In the genomic region with DNA sequence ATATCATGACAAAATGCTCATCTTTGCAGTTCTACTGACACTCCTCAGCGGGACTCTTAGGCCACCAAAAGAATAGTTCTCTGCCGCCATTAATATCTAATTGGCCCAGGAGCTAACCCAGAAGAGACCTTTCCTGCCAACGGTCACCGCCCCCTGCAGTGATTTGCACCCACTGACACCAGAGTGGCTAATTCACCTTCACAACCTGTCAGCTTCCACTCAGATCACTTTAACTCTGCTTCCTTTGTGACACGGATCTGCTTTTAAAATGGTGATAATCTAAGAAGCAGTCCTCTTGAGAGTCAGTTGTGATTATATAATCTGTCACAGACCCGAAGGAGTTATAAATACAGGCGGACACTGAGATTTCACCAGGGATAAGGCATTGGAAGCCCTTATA, we compare ENCODE assay signal across 29 cellular contexts.
"Had no signal": no experiment of that assay in that cellular context is flagged by ENCODE, and none has a peak within 500 bp of the region (broad histone marks: within the 10 kb centered on the region; RNA-seq: fewer than 3 reads in every experiment).

No MANE protein-coding gene starts in this region.

- H3K9me3 Mint-ChIP-seq: nephron; neural progenitor cell; stimulated activated memory B cell treated with anti-CD40 and anti-IgM and Interleukin-4, amounts not matched to agents 10 μg/mL and 1 μg/mL and 100 μg/mL, for 72 hours had no signal

- H3K27ac Mint-ChIP-seq: immature natural killer cell; naive thymus-derived CD8-positive, alpha-beta T cell; neural progenitor cell; progenitor cell of endocrine pancreas; stimulated activated memory B cell treated with anti-CD40 and anti-IgM and Interleukin-4, amounts not matched to agents 10 μg/mL and 1 μg/mL and 100 μg/mL, for 72 hours; stimulated activated naive CD8-positive, alpha-beta T cell treated with anti-CD3 and anti-CD28 coated beads, Interleukin-15, amount 100 ng/mL, for 72 hours had no signal

- DNase-seq: hypothalamus; immature natural killer cell; kidney; left colon; left lung; lower lobe of right lung; mammary epithelial cell; mesenchymal stem cell; naive thymus-derived CD8-positive, alpha-beta T cell; occipital lobe; right cardiac atrium; stimulated activated CD4-positive, alpha-beta T cell treated with anti-CD3 and anti-CD28 coated beads, Interleukin-12 subunit alpha, Interleukin-12 subunit beta, amount 100 ng/mL, for 4 hours; stimulated activated CD4-positive, alpha-beta T cell treated with anti-CD3 and anti-CD28 coated beads, Interleukin-2, amount 100 ng/mL, for 48 hours; stimulated activated CD4-positive, alpha-beta T cell treated with anti-CD3 and anti-CD28 coated beads, Interleukin-4, amount 100 ng/mL, for 4 hours; stimulated activated CD8-positive, alpha-beta memory T cell treated with anti-CD3 and anti-CD28 coated beads, Interleukin-4, amount 100 ng/mL, for 48 hours; stimulated activated naive CD4-positive, alpha-beta T cell treated with Interleukin-2 at 50 U/mL for 16 hours; stimulated activated naive CD8-positive, alpha-beta T cell treated with anti-CD3 and anti-CD28 coated beads, Interleukin-15, amount 100 ng/mL, for 72 hours; substantia nigra; testis; thyroid gland; transverse colon; upper lobe of right lung had no signal

- H3K27me3 Mint-ChIP-seq: progenitor cell of endocrine pancreas; stimulated activated memory B cell treated with anti-CD40 and anti-IgM and Interleukin-4, amounts not matched to agents 10 μg/mL and 1 μg/mL and 100 μg/mL, for 72 hours had no signal

- ATAC-seq: left colon; left lung; lower lobe of right lung; naive thymus-derived CD8-positive, alpha-beta T cell; right cardiac atrium; sciatic nerve; stimulated activated memory B cell treated with anti-CD40 and anti-IgM and Interleukin-4, amounts not matched to agents 10 μg/mL and 1 μg/mL and 100 μg/mL, for 72 hours; stimulated activated naive CD8-positive, alpha-beta T cell treated with anti-CD3 and anti-CD28 coated beads, Interleukin-15, amount 100 ng/mL, for 72 hours; upper lobe of right lung had no signal

- H3K4me1 ChIP-seq: left lung, lower lobe of right lung, neural progenitor cell, testis, thyroid gland, transverse colon, upper lobe of right lung had no signal

- H3K4me2 ChIP-seq: neural progenitor cell had no signal

- H3K4me3 ChIP-seq: left lung, lower lobe of right lung, neural progenitor cell, skin epidermis, testis, thyroid gland, transverse colon, upper lobe of right lung had no signal

- H3K27ac ChIP-seq: left lung, lower lobe of right lung, neural progenitor cell, neutrophil, skin epidermis, testis, thyroid gland, transverse colon, upper lobe of right lung had no signal

- H3K27me3 ChIP-seq: left lung, neural progenitor cell, neutrophil, testis, thyroid gland, transverse colon, upper lobe of right lung had no signal

- H2AFZ ChIP-seq: neural progenitor cell had no signal

- H3K9me3 ChIP-seq: left lung, lower lobe of right lung, neutrophil, testis, thyroid gland, transverse colon, upper lobe of right lung had no signal

- H3K4me1 Mint-ChIP-seq: immature natural killer cell; naive thymus-derived CD8-positive, alpha-beta T cell; neural progenitor cell; stimulated activated memory B cell treated with anti-CD40 and anti-IgM and Interleukin-4, amounts not matched to agents 10 μg/mL and 1 μg/mL and 100 μg/mL, for 72 hours had no signal

- H3K36me3 ChIP-seq: left lung, lower lobe of right lung, neural progenitor cell, neutrophil, thyroid gland, transverse colon, upper lobe of right lung had no signal

- H3K36me3 Mint-ChIP-seq: immature natural killer cell; naive thymus-derived CD8-positive, alpha-beta T cell; neural progenitor cell; stimulated activated memory B cell treated with anti-CD40 and anti-IgM and Interleukin-4, amounts not matched to agents 10 μg/mL and 1 μg/mL and 100 μg/mL, for 72 hours had no signal

- H3K4me3 Mint-ChIP-seq: immature natural killer cell; naive thymus-derived CD8-positive, alpha-beta T cell; nephron; neural progenitor cell; stimulated activated memory B cell treated with anti-CD40 and anti-IgM and Interleukin-4, amounts not matched to agents 10 μg/mL and 1 μg/mL and 100 μg/mL, for 72 hours; stimulated activated naive CD8-positive, alpha-beta T cell treated with anti-CD3 and anti-CD28 coated beads, Interleukin-15, amount 100 ng/mL, for 72 hours had no signal

- H3K9ac ChIP-seq: neural progenitor cell had no signal
